ENCODE assay signal across 28 cellular contexts in genomic region chr15:56943398-56943797, GRCh38. TPM values are rescaled to one million over a fixed set of nuclear protein-coding genes. Genes with fewer than 3 reads are reported as not detected.
A peak's percentile ranks its signal among the peaks of the same experiment; 100 is the strongest.
DNase-seq lines count a peak whose midpoint lies in the region; ATAC-seq, FAIRE-seq and TF ChIP-seq lines count a peak whose summit lies in the region.
"Had no signal": no experiment of that assay in that cellular context is flagged by ENCODE, and none has a peak within 500 bp of the region (broad histone marks: within the 10 kb centered on the region; RNA-seq: fewer than 3 reads in every experiment).

No MANE protein-coding gene starts in this region.

- H3K36me3 ChIP-seq in astrocyte (ENCODE audit: insufficient read depth, low read length) = no peaks in the 10 kb centered on the region
- H3K36me3 ChIP-seq: Peyer's patch, thyroid gland had no signal

- no peaks in the 10 kb centered on the region for H3K9me3 ChIP-seq in astrocyte (ENCODE audit: insufficient read depth, low read depth, low read length)
- H3K9me3 ChIP-seq: Peyer's patch, thyroid gland had no signal

- H2AFZ ChIP-seq in astrocyte (ENCODE audit: low read depth, low read length) = no peak overlapping the region

- H3K9me3 Mint-ChIP-seq in astrocyte (ENCODE audit: unreplicated experiment) (no peaks in the 10 kb centered on the region), osteocyte (ENCODE audit: unreplicated experiment) (peaks cover 6% of the 10 kb centered on the region)
- H3K9me3 Mint-ChIP-seq: dendritic cell treated with granulocyte-macrophage colony-stimulating factor and Interleukin-4, amounts not matched to agents 40 ng/mL and 50 ng/mL, for 4 days had no signal

- H3K27me3 ChIP-seq in astrocyte (ENCODE audit: insufficient read depth, low read length) = no peaks in the 10 kb centered on the region
- H3K27me3 ChIP-seq: heart right ventricle, Peyer's patch, SJSA1, thyroid gland had no signal

- peaks cover 7% of the 10 kb centered on the region for H3K36me3 Mint-ChIP-seq in astrocyte (ENCODE audit: low read depth, unreplicated experiment)
- peaks cover 19% of the 10 kb centered on the region for H3K36me3 Mint-ChIP-seq in osteocyte (ENCODE audit: unreplicated experiment)

- DNase-seq in HCEC 1CT (peak; percentile 29), astrocyte (ENCODE audit: low read depth) (no peak), iris pigment epithelial cell (ENCODE audit: low read depth) (peak; percentile 55), osteocyte (ENCODE audit: extremely low spot score, unreplicated experiment) (no peak), C1 segment of cervical spinal cord (lab: John Stamatoyannopoulos, UW) (no peak), NCI-H187 treated with DMSO at 0.1 percent for 48 hours (lab: John Stamatoyannopoulos, UW) (no peak)
- DNase-seq: activated CD8-positive, alpha-beta memory T cell treated with anti-CD3 and anti-CD28 coated beads for 24 hours; activated T-cell treated with anti-CD3 and anti-CD28 coated beads, Interleukin-2, amount 50 U/mL, for 1 hour; CD8-positive, alpha-beta T cell; DMS 273 treated with DMSO at 0.1 percent for 48 hours; GF-D8; heart right ventricle; KBM-7; mesendoderm; MV-4-11; NCI-H2171; NCI-H524; nucleus accumbens; Peyer's patch; retina; stimulated activated CD4-positive, alpha-beta T cell treated with anti-CD3 and anti-CD28 coated beads, Interleukin-4, amount 100 ng/mL, for 1 hour; thyroid gland had no signal

- no peak overlapping the region for H3K9ac ChIP-seq in astrocyte (ENCODE audit: low read length)

- peaks cover 6% of the 10 kb centered on the region for H3K4me1 Mint-ChIP-seq in astrocyte (ENCODE audit: low read depth, unreplicated experiment)
- peaks cover 29% of the 10 kb centered on the region for H3K4me1 Mint-ChIP-seq in osteocyte (ENCODE audit: unreplicated experiment)

- H3K27ac ChIP-seq in astrocyte (ENCODE audit: low read depth, low read length) = no peak overlapping the region
- H3K27ac ChIP-seq: heart right ventricle, Peyer's patch, SJSA1, thyroid gland had no signal

- no peak for ATAC-seq in HG03520 (IDR thresholded peaks at IDR 0.05; ENCODE audit: unreplicated experiment)
- ATAC-seq: CD8-positive, alpha-beta T cell; heart right ventricle; left lobe of liver; stimulated activated memory B cell treated with anti-CD40 and anti-IgM and Interleukin-4, amounts not matched to agents 10 μg/mL and 1 μg/mL and 100 μg/mL, for 72 hours had no signal

- peaks cover 100% of the 10 kb centered on the region for H3K79me2 ChIP-seq in astrocyte (ENCODE audit: insufficient read depth, low read length)

- no peak overlapping the region for H3K4me2 ChIP-seq in astrocyte (ENCODE audit: low read length)

- TF ChIP-seq CTCF in astrocyte (IDR thresholded peaks at IDR 0.05; ENCODE audit: insufficient read depth, low read depth, low read length) (no peak), osteocyte (IDR thresholded peaks at IDR 0.05) (no peak)

- H4K20me1 ChIP-seq in astrocyte (ENCODE audit: insufficient read depth, low read length) = peaks cover 78% of the 10 kb centered on the region

- H3K4me3 ChIP-seq in astrocyte (ENCODE audit: insufficient read depth, low read depth, low read length) = no peak overlapping the region
- H3K4me3 ChIP-seq: heart right ventricle, Peyer's patch, SJSA1, thyroid gland had no signal

- no peaks in the 10 kb centered on the region for H3K4me1 ChIP-seq in astrocyte (ENCODE audit: insufficient read depth, low read length)
- H3K4me1 ChIP-seq: Peyer's patch, SJSA1 had no signal

- H3K4me3 Mint-ChIP-seq in astrocyte (ENCODE audit: unreplicated experiment) (no peak overlapping the region), osteocyte (ENCODE audit: unreplicated experiment) (no peak overlapping the region)
- H3K4me3 Mint-ChIP-seq: CD8-positive, alpha-beta T cell; dendritic cell treated with granulocyte-macrophage colony-stimulating factor and Interleukin-4, amounts not matched to agents 40 ng/mL and 50 ng/mL, for 4 days; stimulated activated memory B cell treated with anti-CD40 and anti-IgM and Interleukin-4, amounts not matched to agents 10 μg/mL and 1 μg/mL and 100 μg/mL, for 72 hours had no signal

- H3K27ac Mint-ChIP-seq in astrocyte (ENCODE audit: unreplicated experiment) (no peak overlapping the region), osteocyte (ENCODE audit: unreplicated experiment) (no peak overlapping the region)
- H3K27ac Mint-ChIP-seq: CD8-positive, alpha-beta T cell; dendritic cell treated with granulocyte-macrophage colony-stimulating factor and Interleukin-4, amounts not matched to agents 40 ng/mL and 50 ng/mL, for 4 days; stimulated activated memory B cell treated with anti-CD40 and anti-IgM and Interleukin-4, amounts not matched to agents 10 μg/mL and 1 μg/mL and 100 μg/mL, for 72 hours had no signal

- FAIRE-seq in astrocyte (lab: Jason Lieb, UNC) = peak; percentile 13
- FAIRE-seq: H1 had no signal

- H3K27me3 Mint-ChIP-seq in astrocyte (ENCODE audit: low read depth, unreplicated experiment) (no peaks in the 10 kb centered on the region), osteocyte (ENCODE audit: unreplicated experiment) (no peaks in the 10 kb centered on the region)
- H3K27me3 Mint-ChIP-seq: dendritic cell treated with granulocyte-macrophage colony-stimulating factor and Interleukin-4, amounts not matched to agents 40 ng/mL and 50 ng/mL, for 4 days; stimulated activated memory B cell treated with anti-CD40 and anti-IgM and Interleukin-4, amounts not matched to agents 10 μg/mL and 1 μg/mL and 100 μg/mL, for 72 hours had no signal

RNA-seq across cellular contexts. Expression of gene TCF12, which starts 25.0 kb away (rescaled TPM):
- total RNA-seq in astrocyte (106 and 112 TPM in 2 replicates), osteocyte (164 and 170 TPM in 2 replicates)

Comparison
In these comparisons a context has a peak if more than half of its experiments do, and no peak if none do; other contexts are left out.
1. DNase-seq: peak in HCEC 1CT (single experiment) and iris pigment epithelial cell (single experiment); none in astrocyte (single experiment), osteocyte (single experiment), C1 segment of cervical spinal cord (0 of 14) and NCI-H187 treated with DMSO at 0.1 percent for 48 hours (single experiment).